17 cellular contexts compared by ENCODE assay signal in genomic region chr21:28138272-28138671, GRCh38.
DNase-seq lines count a peak whose midpoint lies in the region; ATAC-seq and TF ChIP-seq lines count a peak whose summit lies in the region.
"Had no signal": no experiment of that assay in that cellular context is flagged by ENCODE, and none has a peak within 500 bp of the region (broad histone marks: within the 10 kb centered on the region; RNA-seq: fewer than 3 reads in every experiment).

No MANE protein-coding gene starts in this region.

- no peaks in the 10 kb centered on the region for H3K4me1 ChIP-seq in effector memory CD4-positive, alpha-beta T cell (ENCODE audit: control insufficient read depth, insufficient read depth, low read length, poor library complexity, severe bottlenecking)

- no peak for TF ChIP-seq CTCF in BJ (IDR thresholded peaks at IDR 0.05; ENCODE audit: insufficient read depth, low read depth, low read length)

- H3K27ac ChIP-seq in effector memory CD4-positive, alpha-beta T cell (ENCODE audit: insufficient read depth, low read length, poor library complexity, severe bottlenecking), result no peak overlapping the region
- H3K27ac ChIP-seq: SK-N-MC had no signal

- no peaks in the 10 kb centered on the region for H3K36me3 ChIP-seq in BJ (ENCODE audit: control insufficient read depth, insufficient read depth, low read length)
- no peaks in the 10 kb centered on the region for H3K36me3 ChIP-seq in effector memory CD4-positive, alpha-beta T cell (ENCODE audit: control insufficient read depth, insufficient read depth, low read length)

- no peaks in the 10 kb centered on the region for H3K27me3 ChIP-seq in BJ (ENCODE audit: control insufficient read depth, insufficient read depth, low read length)
- H3K27me3 ChIP-seq in effector memory CD4-positive, alpha-beta T cell (replicated peaks; ENCODE audit: control insufficient read depth, insufficient read depth, low read length, poor library complexity, severe bottlenecking), result no peaks in the 10 kb centered on the region

- H3K9me3 ChIP-seq in effector memory CD4-positive, alpha-beta T cell (ENCODE audit: control insufficient read depth, low read length), result no peaks in the 10 kb centered on the region

- ATAC-seq in GM19035 (IDR thresholded peaks at IDR 0.05; ENCODE audit: unreplicated experiment), result no peak
- ATAC-seq: Right ventricle myocardium inferior, T-cell had no signal

- CTCF ChIA-PET in BJ (lab: Yijun Ruan, JAX), result no interaction called here

- POLR2A ChIA-PET in BJ (lab: Charles Lee), result no interaction called here

- DNase-seq in BJ (ENCODE audit: low read depth), result peak; percentile 62
- peak; percentile 79 for DNase-seq in M059J (ENCODE audit: low read depth)
- DNase-seq in amniotic epithelial cell (ENCODE audit: low read depth), result peak; percentile 42
- peak; percentile 29 for DNase-seq in myocyte (ENCODE audit: low read depth)
- DNase-seq in anterior cingulate cortex (lab: John Stamatoyannopoulos, UW), result no peak
- no peak for DNase-seq in effector memory CD4-positive, alpha-beta T cell
- DNase-seq: DND-41, GDM1, KBM-7, NCI-H1436, NCI-H1930, NCI-H345, NCI-H526, T-cell had no signal

- H3K4me3 ChIP-seq in BJ (ENCODE audit: low read depth, low read length), result no peak overlapping the region
- no peak overlapping the region for H3K4me3 ChIP-seq in effector memory CD4-positive, alpha-beta T cell (ENCODE audit: insufficient read depth, low read depth, low read length, poor library complexity, severe bottlenecking)
- H3K4me3 ChIP-seq: SK-N-MC had no signal

Comparison
In these comparisons a context has a peak if more than half of its experiments do, and no peak if none do; other contexts are left out.
1. DNase-seq: peak in BJ (single experiment), M059J (single experiment), amniotic epithelial cell (single experiment) and myocyte (single experiment); none in anterior cingulate cortex (0 of 58) and effector memory CD4-positive, alpha-beta T cell (0 of 3).